In genomic region chr10:117135026-117135372, GRCh38 we compare ENCODE assay signal across 1 cellular context.
TF ChIP-seq lines count a peak whose summit lies in the region.

No MANE protein-coding gene starts in this region.

TF ChIP-seq in WTC11, 78 proteins besides CTCF, POLR2A, EP300 and RAD21 (continued from another document):
- TF ChIP-seq, protein P1, sequence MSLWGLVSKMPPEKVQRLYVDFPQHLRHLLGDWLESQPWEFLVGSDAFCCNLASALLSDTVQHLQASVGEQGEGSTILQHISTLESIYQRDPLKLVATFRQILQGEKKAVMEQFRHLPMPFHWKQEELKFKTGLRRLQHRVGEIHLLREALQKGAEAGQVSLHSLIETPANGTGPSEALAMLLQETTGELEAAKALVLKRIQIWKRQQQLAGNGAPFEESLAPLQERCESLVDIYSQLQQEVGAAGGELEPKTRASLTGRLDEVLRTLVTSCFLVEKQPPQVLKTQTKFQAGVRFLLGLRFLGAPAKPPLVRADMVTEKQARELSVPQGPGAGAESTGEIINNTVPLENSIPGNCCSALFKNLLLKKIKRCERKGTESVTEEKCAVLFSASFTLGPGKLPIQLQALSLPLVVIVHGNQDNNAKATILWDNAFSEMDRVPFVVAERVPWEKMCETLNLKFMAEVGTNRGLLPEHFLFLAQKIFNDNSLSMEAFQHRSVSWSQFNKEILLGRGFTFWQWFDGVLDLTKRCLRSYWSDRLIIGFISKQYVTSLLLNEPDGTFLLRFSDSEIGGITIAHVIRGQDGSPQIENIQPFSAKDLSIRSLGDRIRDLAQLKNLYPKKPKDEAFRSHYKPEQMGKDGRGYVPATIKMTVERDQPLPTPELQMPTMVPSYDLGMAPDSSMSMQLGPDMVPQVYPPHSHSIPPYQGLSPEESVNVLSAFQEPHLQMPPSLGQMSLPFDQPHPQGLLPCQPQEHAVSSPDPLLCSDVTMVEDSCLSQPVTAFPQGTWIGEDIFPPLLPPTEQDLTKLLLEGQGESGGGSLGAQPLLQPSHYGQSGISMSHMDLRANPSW (CRISPR knock-in tag; conservative IDR thresholded peaks at IDR 0.05; ENCODE audit: low read depth), result no peak
